12 cellular contexts compared by ENCODE assay signal in the genomic region with DNA sequence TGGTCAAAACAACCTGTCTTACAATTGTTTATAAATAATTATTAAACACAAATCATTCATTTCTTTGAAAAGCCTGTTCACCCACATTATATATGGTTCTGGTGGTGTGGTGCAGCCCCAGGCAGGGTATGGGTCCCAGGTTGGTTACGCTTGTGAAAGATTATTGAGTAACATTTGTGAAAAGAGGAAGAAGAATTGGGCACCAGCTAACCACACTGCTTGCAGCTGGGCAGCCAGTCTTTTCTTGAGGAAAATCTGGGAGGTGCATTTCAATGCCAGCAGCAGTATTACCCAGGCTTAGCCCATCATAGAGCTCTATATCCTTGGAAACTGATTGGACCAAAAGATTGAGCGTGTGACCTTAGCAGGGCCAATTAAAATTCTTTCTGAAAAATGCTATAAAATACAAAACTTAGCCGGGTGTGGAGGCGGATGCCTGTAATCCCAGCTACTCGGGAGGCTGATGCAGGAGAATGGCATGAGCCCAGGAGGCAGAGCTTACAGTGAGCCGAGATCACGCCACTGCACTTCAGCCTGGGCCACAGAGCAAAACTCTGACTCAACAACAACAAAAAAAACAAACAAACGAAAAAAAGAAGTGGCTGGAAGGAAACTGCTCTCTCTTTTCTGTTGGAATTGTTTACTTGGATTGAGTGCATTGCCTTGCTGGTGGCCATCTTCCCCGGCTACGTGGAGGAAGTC. TPM values are rescaled to one million over a fixed set of nuclear protein-coding genes. Genes with fewer than 3 reads are reported as not detected.
DNase-seq lines count a peak whose midpoint lies in the region; ATAC-seq and TF ChIP-seq lines count a peak whose summit lies in the region.
"Had no signal": no experiment of that assay in that cellular context is flagged by ENCODE, and none has a peak within 500 bp of the region (broad histone marks: within the 10 kb centered on the region; RNA-seq: fewer than 3 reads in every experiment).

No MANE protein-coding gene starts in this region.

- H3K27me3 ChIP-seq in OCI-LY3 (ENCODE audit: low read depth, low read length), result no peaks in the 10 kb centered on the region
- H3K27me3 ChIP-seq in CD8-positive, alpha-beta T cell (ENCODE audit: insufficient read depth, low read length), result no peaks in the 10 kb centered on the region
- no peaks in the 10 kb centered on the region for H3K27me3 ChIP-seq in osteoblast (ENCODE audit: insufficient read depth, low read length)
- H3K27me3 ChIP-seq: vagina had no signal

- H3K4me3 ChIP-seq in OCI-LY3 (ENCODE audit: low read length) (peak overlapping the region; percentile 11; the same call in 1 of the 2 replicates), osteoblast (ENCODE audit: insufficient read depth, low read length) (no peak overlapping the region)
- no peak overlapping the region for H3K4me3 ChIP-seq in CD8-positive, alpha-beta T cell (ENCODE audit: low read depth, low read length)
- H3K4me3 ChIP-seq: vagina had no signal

- TF ChIP-seq CTCF in OCI-LY3 (IDR thresholded peaks at IDR 0.05; ENCODE audit: low read depth, low read length) (no peak), osteoblast (IDR thresholded peaks at IDR 0.05; ENCODE audit: extremely low read depth, low read depth, low read length) (no peak)
- no peak for TF ChIP-seq CTCF in CD8-positive, alpha-beta T cell (IDR thresholded peaks at IDR 0.05)

- no peaks in the 10 kb centered on the region for H3K36me3 Mint-ChIP-seq in memory B cell
- H3K36me3 Mint-ChIP-seq in CD8-positive, alpha-beta T cell, result no peaks in the 10 kb centered on the region

- peaks cover 23% of the 10 kb centered on the region for H3K4me1 Mint-ChIP-seq in memory B cell
- H3K4me1 Mint-ChIP-seq in CD8-positive, alpha-beta T cell (ENCODE audit: low read depth), result peaks cover 18% of the 10 kb centered on the region

- H2AFZ ChIP-seq in OCI-LY3 (ENCODE audit: low read depth, low read length) (peak overlapping the region; percentile 36; the same call in 1 of the 2 replicates), osteoblast (ENCODE audit: low read length) (no peak overlapping the region)

- H3K27ac ChIP-seq in OCI-LY3 (ENCODE audit: low read length), result no peak overlapping the region
- no peak overlapping the region for H3K27ac ChIP-seq in CD8-positive, alpha-beta T cell (ENCODE audit: low read depth, low read length)
- H3K27ac ChIP-seq in osteoblast (ENCODE audit: low read depth, low read length), result no peak overlapping the region
- H3K27ac ChIP-seq: vagina had no signal

- no peaks in the 10 kb centered on the region for H3K9me3 ChIP-seq in OCI-LY3 (ENCODE audit: insufficient read depth, low read length)
- no peaks in the 10 kb centered on the region for H3K9me3 ChIP-seq in CD8-positive, alpha-beta T cell (ENCODE audit: low read length)
- no peaks in the 10 kb centered on the region for H3K9me3 ChIP-seq in osteoblast (ENCODE audit: low read depth, low read length)
- H3K9me3 ChIP-seq: vagina had no signal

- ATAC-seq in GM18502 (IDR thresholded peaks at IDR 0.05; ENCODE audit: poor library complexity, unreplicated experiment) (peak; percentile 76), HG02610 (IDR thresholded peaks at IDR 0.05; ENCODE audit: unreplicated experiment) (peak; percentile 54), memory B cell (ENCODE audit: low read depth) (peak; percentile 99), HG03280 (IDR thresholded peaks at IDR 0.05; ENCODE audit: unreplicated experiment) (no peak)
- ATAC-seq in CD8-positive, alpha-beta T cell, result no peak

- DNase-seq in memory B cell (ENCODE audit: low spot score in 2 of 2), result peak in 1 of 2 donors; percentile 43
- no peak for DNase-seq in CD8-positive, alpha-beta T cell
- no peak for DNase-seq in NCI-H2227 (lab: John Stamatoyannopoulos, UW; ENCODE audit: unreplicated experiment)
- no peak for DNase-seq in osteoblast (ENCODE audit: insufficient read length, low spot score, missing footprints)
- DNase-seq: cortex of kidney, NCI-H2107 had no signal

- CTCF ChIA-PET in CD8-positive, alpha-beta T cell (lab: Charles Lee), result interaction anchor here (4.7 kb wide), 1 partner anchor 14 kb away, joined by 21 read pairs; no protein-coding TSS in a partner anchor

- no peaks in the 10 kb centered on the region for H4K20me1 ChIP-seq in OCI-LY3 (ENCODE audit: insufficient read depth, low read length)
- no peaks in the 10 kb centered on the region for H4K20me1 ChIP-seq in osteoblast (ENCODE audit: insufficient read depth, low read length)

- H3K4me1 ChIP-seq in OCI-LY3 (ENCODE audit: low read length) (peaks cover 32% of the 10 kb centered on the region), osteoblast (ENCODE audit: insufficient read depth, low read length) (no peaks in the 10 kb centered on the region)
- peaks cover 11% of the 10 kb centered on the region for H3K4me1 ChIP-seq in CD8-positive, alpha-beta T cell (ENCODE audit: insufficient read depth, low read length)
- H3K4me1 ChIP-seq: vagina had no signal

- H3K79me2 ChIP-seq in OCI-LY3 (ENCODE audit: low read length) (no peaks in the 10 kb centered on the region), osteoblast (ENCODE audit: insufficient read depth, low read length) (no peaks in the 10 kb centered on the region)

- peak overlapping the region; percentile 78 for H3K4me3 Mint-ChIP-seq in memory B cell
- no peak overlapping the region for H3K4me3 Mint-ChIP-seq in CD8-positive, alpha-beta T cell

- H3K9ac ChIP-seq in OCI-LY3 (ENCODE audit: low read length), result no peak overlapping the region

- intact Hi-C loops in CD8-positive, alpha-beta T cell (cut with DNase I, micrococcal nuclease), result no loop called here

- POLR2A ChIA-PET in CD8-positive, alpha-beta T cell (lab: Charles Lee), result interaction anchor here (1.0 to 3.9 kb wide), 3 partner anchors 11 to 95 kb away, joined by 3 to 27 read pairs (median 3); partner anchors contain the start of gene PLAC8

- H3K27me3 Mint-ChIP-seq in memory B cell, result no peaks in the 10 kb centered on the region
- H3K27me3 Mint-ChIP-seq in CD8-positive, alpha-beta T cell (ENCODE audit: low read depth), result no peaks in the 10 kb centered on the region

- H3K4me2 ChIP-seq in OCI-LY3 (ENCODE audit: low read length), result peak overlapping the region; percentile 41
- no peak overlapping the region for H3K4me2 ChIP-seq in osteoblast (ENCODE audit: insufficient read depth, low read length)

- no peaks in the 10 kb centered on the region for H3K36me3 ChIP-seq in OCI-LY3 (replicated peaks; ENCODE audit: low read depth, low read length)
- H3K36me3 ChIP-seq in CD8-positive, alpha-beta T cell (ENCODE audit: insufficient read depth, low read length), result no peaks in the 10 kb centered on the region
- no peaks in the 10 kb centered on the region for H3K36me3 ChIP-seq in osteoblast (ENCODE audit: insufficient read depth, low read length)
- H3K36me3 ChIP-seq: vagina had no signal

- H3K27ac Mint-ChIP-seq in memory B cell, result peak overlapping the region; percentile 75
- no peak overlapping the region for H3K27ac Mint-ChIP-seq in CD8-positive, alpha-beta T cell

- H3K9me3 Mint-ChIP-seq in memory B cell, result peaks cover 5% of the 10 kb centered on the region
- no peaks in the 10 kb centered on the region for H3K9me3 Mint-ChIP-seq in CD8-positive, alpha-beta T cell

RNA-seq across cellular contexts. Expression of gene PLAC8, which starts 9.7 kb away (rescaled TPM):
- 100 to 1,000 TPM; 225 to 234 TPM for total RNA-seq in CD8-positive, alpha-beta T cell
- 0.59 and 0.72 TPM in 2 replicates for total RNA-seq in osteoblast
- total RNA-seq: osteocyte, vagina had no signal

Comparison
In these comparisons a context has a peak if more than half of its experiments do, and no peak if none do; other contexts are left out.
1. ATAC-seq: peak in GM18502 (single experiment), HG02610 (single experiment) and memory B cell (single experiment); none in CD8-positive, alpha-beta T cell (single experiment) and HG03280 (single experiment).
2. RNA of gene PLAC8, which starts 9.7 kb away (total RNA-seq): 225 to 234 TPM in CD8-positive, alpha-beta T cell; 0.59 to 0.72 TPM in osteoblast; every median in the first group is over 100 times any median in the second.